ENCODE assay signal across 1 cellular context in the genomic region with DNA sequence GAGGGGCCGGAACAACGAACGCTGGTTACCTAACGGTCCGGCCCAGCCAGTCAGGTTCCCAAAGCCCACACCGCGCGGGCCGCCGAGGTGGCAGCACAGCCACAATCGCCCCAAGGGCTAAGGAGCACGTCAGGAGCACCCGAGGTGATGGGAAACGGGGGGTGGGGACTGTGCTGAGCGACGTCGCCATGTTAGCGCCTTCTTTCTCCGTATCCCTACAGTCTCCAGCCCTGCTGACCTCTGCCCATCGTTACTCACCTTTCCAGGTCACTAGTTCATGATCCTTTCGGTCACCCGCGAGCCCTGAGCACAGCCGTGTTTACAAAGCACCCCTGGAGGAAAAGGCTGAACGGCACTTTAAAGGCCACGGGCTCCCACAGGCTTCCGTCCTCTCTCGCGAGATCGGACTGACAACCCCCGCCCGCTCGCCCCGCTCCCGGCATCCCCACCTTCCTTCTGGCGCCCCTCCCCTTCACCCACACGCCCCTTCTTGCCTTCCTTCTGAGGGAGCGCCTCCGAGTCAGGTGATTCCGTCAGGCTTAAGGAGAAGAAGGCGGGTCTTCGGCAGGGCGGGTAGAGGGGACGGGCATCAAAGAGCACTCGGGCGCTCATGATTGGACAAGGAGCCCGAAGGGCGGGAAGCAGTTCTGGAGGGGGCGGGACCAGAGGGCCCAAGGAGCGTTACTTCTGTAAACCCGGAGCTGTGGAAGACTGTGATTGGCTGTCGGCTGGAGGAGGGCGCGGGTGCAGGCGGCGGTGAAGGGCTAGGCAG.
TF ChIP-seq lines count a peak whose summit lies in the region.

A gene with protein sequence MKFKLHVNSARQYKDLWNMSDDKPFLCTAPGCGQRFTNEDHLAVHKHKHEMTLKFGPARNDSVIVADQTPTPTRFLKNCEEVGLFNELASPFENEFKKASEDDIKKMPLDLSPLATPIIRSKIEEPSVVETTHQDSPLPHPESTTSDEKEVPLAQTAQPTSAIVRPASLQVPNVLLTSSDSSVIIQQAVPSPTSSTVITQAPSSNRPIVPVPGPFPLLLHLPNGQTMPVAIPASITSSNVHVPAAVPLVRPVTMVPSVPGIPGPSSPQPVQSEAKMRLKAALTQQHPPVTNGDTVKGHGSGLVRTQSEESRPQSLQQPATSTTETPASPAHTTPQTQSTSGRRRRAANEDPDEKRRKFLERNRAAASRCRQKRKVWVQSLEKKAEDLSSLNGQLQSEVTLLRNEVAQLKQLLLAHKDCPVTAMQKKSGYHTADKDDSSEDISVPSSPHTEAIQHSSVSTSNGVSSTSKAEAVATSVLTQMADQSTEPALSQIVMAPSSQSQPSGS (minus strand): TSS at position 412 of the 772 bp plus-strand sequence. CDS start 31,760 bp downstream, outside the sequence.

TF ChIP-seq in HepG2, 621 proteins besides CTCF, POLR2A, EP300 and RAD21 (continued from another document and continues in another):
- no peak; the same call in none of the 2 replicates for TF ChIP-seq KIAA2018 (CRISPR knock-in tag; IDR thresholded peaks at IDR 0.05; ENCODE audit: borderline replicate concordance)
- TF ChIP-seq POLR2G (IDR thresholded peaks at IDR 0.05; ENCODE audit: low read depth, low read length): peak; percentile 84
- no peak; the same call in 1 of the 2 replicates for TF ChIP-seq GFI1 (CRISPR knock-in tag; IDR thresholded peaks at IDR 0.05; ENCODE audit: borderline replicate concordance)
- no peak; the same call in 1 of the 2 replicates for TF ChIP-seq HMG20A (CRISPR knock-in tag; IDR thresholded peaks at IDR 0.05; ENCODE audit: borderline replicate concordance)
- no peak for TF ChIP-seq ZNF703 (CRISPR knock-in tag; IDR thresholded peaks at IDR 0.05; ENCODE audit: borderline replicate concordance)
- peak; percentile 84 for TF ChIP-seq ARNTL (CRISPR knock-in tag; IDR thresholded peaks at IDR 0.05)
- peak; percentile 82 for TF ChIP-seq IKZF4 (CRISPR knock-in tag; IDR thresholded peaks at IDR 0.05; ENCODE audit: borderline replicate concordance, low read depth, not compliant biosample characterization)
- peak; percentile 87 for TF ChIP-seq KAT8 (CRISPR knock-in tag; IDR thresholded peaks at IDR 0.05)
- no peak for TF ChIP-seq DDIT3 (CRISPR knock-in tag; IDR thresholded peaks at IDR 0.05)
- no peak for TF ChIP-seq CC2D1A (CRISPR knock-in tag; IDR thresholded peaks at IDR 0.05)
- TF ChIP-seq ZNF781 (CRISPR knock-in tag; IDR thresholded peaks at IDR 0.05; ENCODE audit: borderline replicate concordance, not compliant biosample characterization): peak; percentile 93
- TF ChIP-seq PHB2 (IDR thresholded peaks at IDR 0.05; ENCODE audit: partially characterized antibody): no peak
- TF ChIP-seq GPN1 (CRISPR knock-in tag; IDR thresholded peaks at IDR 0.05; ENCODE audit: borderline replicate concordance): peak; percentile 64; the same call in 1 of the 2 replicates
- no peak; the same call in 1 of the 2 replicates for TF ChIP-seq ZNF34 (CRISPR knock-in tag; IDR thresholded peaks at IDR 0.05; ENCODE audit: borderline replicate concordance)
- peak; percentile 79; the same call in 1 of the 2 replicates for TF ChIP-seq ZBTB10 (CRISPR knock-in tag; IDR thresholded peaks at IDR 0.05; ENCODE audit: borderline replicate concordance)
- no peak for TF ChIP-seq ZNF670 (CRISPR knock-in tag; IDR thresholded peaks at IDR 0.05; ENCODE audit: borderline replicate concordance)
- TF ChIP-seq ZSCAN12 (CRISPR knock-in tag; IDR thresholded peaks at IDR 0.05): no peak
- peak; percentile 98 for TF ChIP-seq SP4 (CRISPR knock-in tag; IDR thresholded peaks at IDR 0.05)
- TF ChIP-seq, protein P1, sequence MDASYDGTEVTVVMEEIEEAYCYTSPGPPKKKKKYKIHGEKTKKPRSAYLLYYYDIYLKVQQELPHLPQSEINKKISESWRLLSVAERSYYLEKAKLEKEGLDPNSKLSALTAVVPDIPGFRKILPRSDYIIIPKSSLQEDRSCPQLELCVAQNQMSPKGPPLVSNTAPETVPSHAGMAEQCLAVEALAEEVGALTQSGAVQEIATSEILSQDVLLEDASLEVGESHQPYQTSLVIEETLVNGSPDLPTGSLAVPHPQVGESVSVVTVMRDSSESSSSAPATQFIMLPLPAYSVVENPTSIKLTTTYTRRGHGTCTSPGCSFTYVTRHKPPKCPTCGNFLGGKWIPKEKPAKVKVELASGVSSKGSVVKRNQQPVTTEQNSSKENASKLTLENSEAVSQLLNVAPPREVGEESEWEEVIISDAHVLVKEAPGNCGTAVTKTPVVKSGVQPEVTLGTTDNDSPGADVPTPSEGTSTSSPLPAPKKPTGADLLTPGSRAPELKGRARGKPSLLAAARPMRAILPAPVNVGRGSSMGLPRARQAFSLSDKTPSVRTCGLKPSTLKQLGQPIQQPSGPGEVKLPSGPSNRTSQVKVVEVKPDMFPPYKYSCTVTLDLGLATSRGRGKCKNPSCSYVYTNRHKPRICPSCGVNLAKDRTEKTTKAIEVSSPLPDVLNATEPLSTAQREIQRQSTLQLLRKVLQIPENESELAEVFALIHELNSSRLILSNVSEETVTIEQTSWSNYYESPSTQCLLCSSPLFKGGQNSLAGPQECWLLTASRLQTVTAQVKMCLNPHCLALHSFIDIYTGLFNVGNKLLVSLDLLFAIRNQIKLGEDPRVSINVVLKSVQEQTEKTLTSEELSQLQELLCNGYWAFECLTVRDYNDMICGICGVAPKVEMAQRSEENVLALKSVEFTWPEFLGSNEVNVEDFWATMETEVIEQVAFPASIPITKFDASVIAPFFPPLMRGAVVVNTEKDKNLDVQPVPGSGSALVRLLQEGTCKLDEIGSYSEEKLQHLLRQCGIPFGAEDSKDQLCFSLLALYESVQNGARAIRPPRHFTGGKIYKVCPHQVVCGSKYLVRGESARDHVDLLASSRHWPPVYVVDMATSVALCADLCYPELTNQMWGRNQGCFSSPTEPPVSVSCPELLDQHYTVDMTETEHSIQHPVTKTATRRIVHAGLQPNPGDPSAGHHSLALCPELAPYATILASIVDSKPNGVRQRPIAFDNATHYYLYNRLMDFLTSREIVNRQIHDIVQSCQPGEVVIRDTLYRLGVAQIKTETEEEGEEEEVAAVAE (CRISPR knock-in tag; IDR thresholded peaks at IDR 0.05; ENCODE audit: borderline replicate concordance): peak; percentile 23; the same call in 1 of the 2 replicates
- no peak for TF ChIP-seq CCAR2 (optimal IDR thresholded peaks at IDR 0.05; ENCODE audit: low read depth, low read length)
- TF ChIP-seq SP140L (CRISPR knock-in tag; IDR thresholded peaks at IDR 0.05; ENCODE audit: borderline replicate concordance): no peak
- TF ChIP-seq PCBP2 (optimal IDR thresholded peaks at IDR 0.05; ENCODE audit: low read depth, low read length, poor library complexity, severe bottlenecking): no peak
- TF ChIP-seq, protein P2, sequence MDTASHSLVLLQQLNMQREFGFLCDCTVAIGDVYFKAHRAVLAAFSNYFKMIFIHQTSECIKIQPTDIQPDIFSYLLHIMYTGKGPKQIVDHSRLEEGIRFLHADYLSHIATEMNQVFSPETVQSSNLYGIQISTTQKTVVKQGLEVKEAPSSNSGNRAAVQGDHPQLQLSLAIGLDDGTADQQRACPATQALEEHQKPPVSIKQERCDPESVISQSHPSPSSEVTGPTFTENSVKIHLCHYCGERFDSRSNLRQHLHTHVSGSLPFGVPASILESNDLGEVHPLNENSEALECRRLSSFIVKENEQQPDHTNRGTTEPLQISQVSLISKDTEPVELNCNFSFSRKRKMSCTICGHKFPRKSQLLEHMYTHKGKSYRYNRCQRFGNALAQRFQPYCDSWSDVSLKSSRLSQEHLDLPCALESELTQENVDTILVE (CRISPR knock-in tag; IDR thresholded peaks at IDR 0.05): no peak
- peak; percentile 91; the same call in 1 of the 2 replicates for TF ChIP-seq ZNF558 (CRISPR knock-in tag; IDR thresholded peaks at IDR 0.05; ENCODE audit: borderline replicate concordance)
- TF ChIP-seq ZNF83 (CRISPR knock-in tag; IDR thresholded peaks at IDR 0.05; ENCODE audit: borderline replicate concordance): no peak
- peak; percentile 99 for TF ChIP-seq CHD2 (IDR thresholded peaks at IDR 0.05; ENCODE audit: low read depth, low read length)
- TF ChIP-seq ZBTB42 (CRISPR knock-in tag; IDR thresholded peaks at IDR 0.05): 0 out of 2 replicates have a peak, but pooled peaks have one; percentile 69
- TF ChIP-seq CERS6 (CRISPR knock-in tag; IDR thresholded peaks at IDR 0.05): 0 out of 2 replicates have a peak, but pooled peaks have one; percentile 67
- TF ChIP-seq, protein P3, sequence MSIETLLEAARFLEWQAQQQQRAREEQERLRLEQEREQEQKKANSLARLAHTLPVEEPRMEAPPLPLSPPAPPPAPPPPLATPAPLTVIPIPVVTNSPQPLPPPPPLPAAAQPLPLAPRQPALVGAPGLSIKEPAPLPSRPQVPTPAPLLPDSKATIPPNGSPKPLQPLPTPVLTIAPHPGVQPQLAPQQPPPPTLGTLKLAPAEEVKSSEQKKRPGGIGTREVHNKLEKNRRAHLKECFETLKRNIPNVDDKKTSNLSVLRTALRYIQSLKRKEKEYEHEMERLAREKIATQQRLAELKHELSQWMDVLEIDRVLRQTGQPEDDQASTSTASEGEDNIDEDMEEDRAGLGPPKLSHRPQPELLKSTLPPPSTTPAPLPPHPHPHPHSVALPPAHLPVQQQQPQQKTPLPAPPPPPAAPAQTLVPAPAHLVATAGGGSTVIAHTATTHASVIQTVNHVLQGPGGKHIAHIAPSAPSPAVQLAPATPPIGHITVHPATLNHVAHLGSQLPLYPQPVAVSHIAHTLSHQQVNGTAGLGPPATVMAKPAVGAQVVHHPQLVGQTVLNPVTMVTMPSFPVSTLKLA (IDR thresholded peaks at IDR 0.05): peak; percentile 38
- TF ChIP-seq GZF1 (CRISPR knock-in tag; IDR thresholded peaks at IDR 0.05): no peak; the same call in 1 of the 2 replicates
